Comparison of ENCODE assay signal across 1 cellular context in genomic region chr7:102903576-102903975, GRCh38. TPM values are rescaled to one million over a fixed set of nuclear protein-coding genes. Genes with fewer than 3 reads are reported as not detected.
"Had no signal": no experiment of that assay in that cellular context is flagged by ENCODE, and none has a peak within 500 bp of the region (broad histone marks: within the 10 kb centered on the region; RNA-seq: fewer than 3 reads in every experiment).

No MANE protein-coding gene starts in this region.

RNA-seq across cellular contexts. Expression of gene LRRC17, which starts 9.2 kb away (rescaled TPM):
- polyA plus RNA-seq: immature natural killer cell had no signal
